11 cellular contexts compared by ENCODE assay signal in the genomic region with DNA sequence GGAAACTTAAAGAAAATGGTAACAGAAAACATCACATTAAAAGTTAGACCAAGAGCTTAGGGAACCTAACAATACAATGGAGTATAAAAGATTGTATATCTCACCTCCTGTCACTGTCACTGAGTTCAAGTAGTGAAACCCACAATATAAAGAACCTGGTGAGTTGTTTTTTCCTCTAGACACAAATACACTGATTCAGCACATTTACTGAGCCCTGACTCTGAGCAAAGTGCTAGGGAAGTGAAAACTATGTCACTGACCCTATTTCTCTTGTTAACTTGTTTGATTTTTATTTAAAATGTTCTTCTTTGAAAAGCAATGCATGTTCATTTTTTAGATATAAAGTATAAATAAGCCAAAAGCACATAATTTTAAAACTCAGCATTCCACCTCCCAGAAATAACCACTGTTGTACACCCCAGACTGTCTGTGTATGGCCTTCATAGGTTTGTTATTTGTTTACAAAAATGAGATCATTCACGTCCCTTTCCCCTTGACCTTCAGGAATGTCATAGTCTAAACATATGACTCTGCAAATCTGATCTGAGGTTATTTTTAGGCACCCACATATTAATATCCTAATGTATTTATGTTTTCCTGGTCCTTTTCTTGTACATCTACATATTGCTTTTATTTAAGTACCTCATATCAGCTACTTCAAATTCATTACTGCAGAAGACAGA.
DNase-seq lines count a peak whose midpoint lies in the region; ATAC-seq, FAIRE-seq and TF ChIP-seq lines count a peak whose summit lies in the region.
"Had no signal": no experiment of that assay in that cellular context is flagged by ENCODE, and none has a peak within 500 bp of the region (broad histone marks: within the 10 kb centered on the region; RNA-seq: fewer than 3 reads in every experiment).

No MANE protein-coding gene starts in this region.

- FAIRE-seq in GM18507 (lab: Jason Lieb, UNC): peak; percentile 59
- FAIRE-seq: astrocyte had no signal

- no peak for TF ChIP-seq CTCF in GM20000 (IDR thresholded peaks at IDR 0.05; ENCODE audit: extremely low read depth, missing control alignments)

- DNase-seq in GM18507 (ENCODE audit: extremely low spot score, insufficient read length, low read depth): no peak
- DNase-seq in GM20000 (ENCODE audit: low spot score): peak; percentile 44
- DNase-seq in iris pigment epithelial cell (ENCODE audit: low read depth): peak; percentile 15
- no peak for DNase-seq in NCI-H69 (lab: John Stamatoyannopoulos, UW)
- DNase-seq in cortex of kidney (lab: John Stamatoyannopoulos, UW): no peak
- DNase-seq in T1000 (lab: John Stamatoyannopoulos, UW): no peak
- DNase-seq: EL, WERI-Rb-1 had no signal

- ATAC-seq in HG03196 (IDR thresholded peaks at IDR 0.05; ENCODE audit: unreplicated experiment) (peak; percentile 57), HG02840 (IDR thresholded peaks at IDR 0.05; ENCODE audit: low FRiP score, unreplicated experiment) (no peak)

Comparison
In these comparisons a context has a peak if more than half of its experiments do, and no peak if none do; other contexts are left out.
1. DNase-seq: peak in GM20000 (single experiment) and iris pigment epithelial cell (single experiment); none in GM18507 (single experiment), NCI-H69 (single experiment), cortex of kidney (single experiment) and T1000 (single experiment).